ENCODE assay signal across 23 cellular contexts in the genomic region with DNA sequence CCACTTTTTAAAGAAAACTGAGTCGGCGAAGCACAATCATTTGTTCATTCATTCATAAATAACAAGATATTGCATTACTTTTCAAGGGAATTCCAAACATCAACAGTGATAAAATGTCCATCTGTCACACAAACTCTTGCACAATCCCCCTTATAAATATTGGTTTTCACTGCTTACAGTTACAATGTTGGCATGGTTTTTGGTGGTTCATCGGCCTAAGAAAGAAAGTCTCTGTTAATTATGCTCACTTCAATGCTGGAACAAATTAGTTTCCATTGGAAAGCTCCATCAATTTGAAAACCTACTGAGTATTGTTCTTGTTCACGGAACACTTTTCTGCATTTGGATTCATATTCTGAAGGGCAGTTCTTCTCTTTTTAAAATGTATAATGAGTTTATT.
DNase-seq lines count a peak whose midpoint lies in the region; ATAC-seq, FAIRE-seq and TF ChIP-seq lines count a peak whose summit lies in the region.
"Had no signal": no experiment of that assay in that cellular context is flagged by ENCODE, and none has a peak within 500 bp of the region (broad histone marks: within the 10 kb centered on the region; RNA-seq: fewer than 3 reads in every experiment).

No MANE protein-coding gene starts in this region.

- H3K27ac ChIP-seq in K562 (ENCODE audit: extremely low read depth, low read depth, low read length) = no peak overlapping the region
- H3K27ac ChIP-seq: body of pancreas, colonic mucosa, neutrophil had no signal

- H3K4me2 ChIP-seq in K562 (ENCODE audit: insufficient read depth, low read length) = no peak overlapping the region

- no peak for TF ChIP-seq EP300 in K562 (IDR thresholded peaks at IDR 0.05; ENCODE audit: low read length)

- H3K9ac ChIP-seq in K562 (ENCODE audit: insufficient read depth in 1 of 2, low read depth in 2 of 2, low read length in 2 of 2) = no peak overlapping the region

- H3K9me3 Mint-ChIP-seq in activated T-cell treated with anti-CD3 and anti-CD28 coated beads, Interleukin-2, amount 50 U/mL, for 4 hours = peaks cover 3% of the 10 kb centered on the region
- H3K9me3 Mint-ChIP-seq: CD4-positive, alpha-beta T cell had no signal

- no peaks in the 10 kb centered on the region for H3K79me2 ChIP-seq in K562 (ENCODE audit: control insufficient read depth, insufficient read depth, low read length)

- TF ChIP-seq RAD21 in K562 (CRISPR knock-in tag; conservative IDR thresholded peaks at IDR 0.05 in 1 of 2, IDR thresholded peaks at IDR 0.05 in 1 of 2) = no peak

- in situ Hi-C loops in K562 (cut with MboI) = no loop called here

- H3K27me3 Mint-ChIP-seq in activated T-cell treated with anti-CD3 and anti-CD28 coated beads, Interleukin-2, amount 50 U/mL, for 4 hours (ENCODE audit: low read depth) = no peaks in the 10 kb centered on the region
- H3K27me3 Mint-ChIP-seq: activated CD4-positive, alpha-beta memory T cell treated with anti-CD3 and anti-CD28 coated beads, Interleukin-2, amount 10 ng/mL, durations not matched to agents 7 days and 5 days; CD4-positive, alpha-beta T cell had no signal

- no peak for TF ChIP-seq CTCF in K562 (IDR thresholded peaks at IDR 0.05 in 2 of 3, conservative IDR thresholded peaks at IDR 0.05 in 1 of 3; ENCODE audit: insufficient read depth in 2 of 3, low read depth in 1 of 3, low read length in 3 of 3)

- H3K4me3 ChIP-seq in K562 = no peak overlapping the region
- H3K4me3 ChIP-seq: body of pancreas, colonic mucosa had no signal

- H3K9me3 ChIP-seq in K562 (replicated peaks; ENCODE audit: control insufficient read depth, insufficient read depth, low read depth, low read length) = no peaks in the 10 kb centered on the region
- H3K9me3 ChIP-seq: body of pancreas, colonic mucosa, neutrophil had no signal

- H3K4me1 Mint-ChIP-seq in activated T-cell treated with anti-CD3 and anti-CD28 coated beads, Interleukin-2, amount 50 U/mL, for 4 hours (ENCODE audit: low read depth) = peaks cover 22% of the 10 kb centered on the region

- H2AFZ ChIP-seq in K562 (ENCODE audit: low read depth, low read length) = no peak overlapping the region

- H3K27me3 ChIP-seq in K562 (ENCODE audit: control insufficient read depth in 2 of 2, insufficient read depth in 2 of 2, low read length in 2 of 2) = peaks cover 5 to 10% of the 10 kb centered on the region in 2 experiments; a peak in 2 of 5 replicates
- H3K27me3 ChIP-seq: body of pancreas, colonic mucosa, neutrophil had no signal

- FAIRE-seq in K562 (lab: Jason Lieb, UNC) (no peak), HTR-8/SVneo (lab: Jason Lieb, UNC) (no peak)

- CTCF ChIA-PET in K562 (lab: Yijun Ruan, JAX; ENCODE audit: low intra/inter-chr PET ratio) = no interaction called here

- H4K20me1 ChIP-seq in K562 (replicated peaks; ENCODE audit: control insufficient read depth, insufficient read depth, low read length) = no peaks in the 10 kb centered on the region

- 0% methylated on average over 4 of the region's 4 CpGs for WGBS in K562 (ENCODE audit: insufficient coverage, low coverage, missing lambda C conversion rate)

- BruUV-seq in K562 (replicated peaks; lab: Mats Ljungman, UMichigan) = no TSS peak

- peaks cover 17% of the 10 kb centered on the region for H3K36me3 Mint-ChIP-seq in activated T-cell treated with anti-CD3 and anti-CD28 coated beads, Interleukin-2, amount 50 U/mL, for 4 hours (ENCODE audit: insufficient read depth)

- POLR2A ChIA-PET in K562 (lab: Yijun Ruan, JAX) = no interaction called here

- no peaks in the 10 kb centered on the region for H3K4me1 ChIP-seq in K562 (replicated peaks in 1 of 2; ENCODE audit: control insufficient read depth in 2 of 2, insufficient read depth in 2 of 2, low read length in 2 of 2)

- H3K4me3 Mint-ChIP-seq in activated T-cell treated with anti-CD3 and anti-CD28 coated beads, Interleukin-2, amount 50 U/mL, for 4 hours = no peak overlapping the region
- H3K4me3 Mint-ChIP-seq: activated CD4-positive, alpha-beta memory T cell treated with anti-CD3 and anti-CD28 coated beads, Interleukin-2, amount 10 ng/mL, durations not matched to agents 7 days and 5 days; activated naive CD4-positive, alpha-beta T cell treated with anti-CD3 and anti-CD28 coated beads, Interleukin-2, amount 10 ng/mL, durations not matched to agents 7 days and 5 days; CD4-positive, alpha-beta T cell; H9; mesothelial cell of epicardium had no signal

- TF ChIP-seq POLR2A in K562 (conservative IDR thresholded peaks at IDR 0.05) = no peak

- DNase-seq in Ammon's horn (ENCODE audit: low spot score) (peak; percentile 37), M059J (ENCODE audit: low read depth) (peak; percentile 49), K562 (ENCODE audit: extremely low read depth in 1 of 4, low spot score in 3 of 4) (no peak), left lobe of liver (ENCODE audit: low spot score) (no peak), COLO668 (lab: John Stamatoyannopoulos, UW; ENCODE audit: unreplicated experiment) (no peak), occipital lobe (lab: John Stamatoyannopoulos, UW) (no peak), HTR-8/SVneo (ENCODE audit: insufficient read length, low spot score) (no peak)
- no peak for DNase-seq in activated T-cell treated with anti-CD3 and anti-CD28 coated beads, Interleukin-2, amount 50 U/mL, for 4 hours
- DNase-seq: activated CD4-positive, alpha-beta memory T cell treated with anti-CD3 and anti-CD28 coated beads, Interleukin-2, amount 10 ng/mL, durations not matched to agents 7 days and 5 days; activated CD4-positive, CD25-positive, alpha-beta regulatory T cell; activated naive CD4-positive, alpha-beta T cell treated with anti-CD3 and anti-CD28 coated beads, Interleukin-2, amount 10 ng/mL, durations not matched to agents 7 days and 5 days; activated T-cell treated with anti-CD3 and anti-CD28 coated beads, Interleukin-2, amount 50 U/mL, for 1 hour; body of pancreas; CD4-positive, alpha-beta T cell; colonic mucosa; DMS79 treated with DMSO at 0.1 percent for 48 hours; H9; NCI-H2029 treated with DMSO at 0.1 percent for 48 hours; NCI-H526; OCI-M1; retina had no signal

- H3K36me3 ChIP-seq in K562 (ENCODE audit: control insufficient read depth, insufficient read depth, low read length) = no peaks in the 10 kb centered on the region
- H3K36me3 ChIP-seq: colonic mucosa, neutrophil had no signal

- ATAC-seq in K562 (no peak), left lobe of liver (peak; percentile 34)
- ATAC-seq in activated T-cell treated with anti-CD3 and anti-CD28 coated beads, Interleukin-2, amount 50 U/mL, for 4 hours = no peak
- ATAC-seq: body of pancreas had no signal

- no peaks in the 10 kb centered on the region for H3K9me1 ChIP-seq in K562 (ENCODE audit: control insufficient read depth, insufficient read depth, low read length)

- intact Hi-C loops in K562 (cut with micrococcal nuclease) = no loop called here

TF ChIP-seq in K562, 482 proteins besides CTCF, POLR2A, EP300 and RAD21:
- TF ChIP-seq ZFX (CRISPR knock-in tag; IDR thresholded peaks at IDR 0.05) = no peak
- TF ChIP-seq, protein P1, sequence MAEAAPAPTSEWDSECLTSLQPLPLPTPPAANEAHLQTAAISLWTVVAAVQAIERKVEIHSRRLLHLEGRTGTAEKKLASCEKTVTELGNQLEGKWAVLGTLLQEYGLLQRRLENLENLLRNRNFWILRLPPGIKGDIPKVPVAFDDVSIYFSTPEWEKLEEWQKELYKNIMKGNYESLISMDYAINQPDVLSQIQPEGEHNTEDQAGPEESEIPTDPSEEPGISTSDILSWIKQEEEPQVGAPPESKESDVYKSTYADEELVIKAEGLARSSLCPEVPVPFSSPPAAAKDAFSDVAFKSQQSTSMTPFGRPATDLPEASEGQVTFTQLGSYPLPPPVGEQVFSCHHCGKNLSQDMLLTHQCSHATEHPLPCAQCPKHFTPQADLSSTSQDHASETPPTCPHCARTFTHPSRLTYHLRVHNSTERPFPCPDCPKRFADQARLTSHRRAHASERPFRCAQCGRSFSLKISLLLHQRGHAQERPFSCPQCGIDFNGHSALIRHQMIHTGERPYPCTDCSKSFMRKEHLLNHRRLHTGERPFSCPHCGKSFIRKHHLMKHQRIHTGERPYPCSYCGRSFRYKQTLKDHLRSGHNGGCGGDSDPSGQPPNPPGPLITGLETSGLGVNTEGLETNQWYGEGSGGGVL (CRISPR knock-in tag; IDR thresholded peaks at IDR 0.05) = no peak
- no peak for TF ChIP-seq MXD1 (CRISPR knock-in tag; IDR thresholded peaks at IDR 0.05; ENCODE audit: borderline replicate concordance, poor library complexity, severe bottlenecking)
- TF ChIP-seq CBFA2T2 (conservative IDR thresholded peaks at IDR 0.05) = no peak
- TF ChIP-seq, protein P2, sequence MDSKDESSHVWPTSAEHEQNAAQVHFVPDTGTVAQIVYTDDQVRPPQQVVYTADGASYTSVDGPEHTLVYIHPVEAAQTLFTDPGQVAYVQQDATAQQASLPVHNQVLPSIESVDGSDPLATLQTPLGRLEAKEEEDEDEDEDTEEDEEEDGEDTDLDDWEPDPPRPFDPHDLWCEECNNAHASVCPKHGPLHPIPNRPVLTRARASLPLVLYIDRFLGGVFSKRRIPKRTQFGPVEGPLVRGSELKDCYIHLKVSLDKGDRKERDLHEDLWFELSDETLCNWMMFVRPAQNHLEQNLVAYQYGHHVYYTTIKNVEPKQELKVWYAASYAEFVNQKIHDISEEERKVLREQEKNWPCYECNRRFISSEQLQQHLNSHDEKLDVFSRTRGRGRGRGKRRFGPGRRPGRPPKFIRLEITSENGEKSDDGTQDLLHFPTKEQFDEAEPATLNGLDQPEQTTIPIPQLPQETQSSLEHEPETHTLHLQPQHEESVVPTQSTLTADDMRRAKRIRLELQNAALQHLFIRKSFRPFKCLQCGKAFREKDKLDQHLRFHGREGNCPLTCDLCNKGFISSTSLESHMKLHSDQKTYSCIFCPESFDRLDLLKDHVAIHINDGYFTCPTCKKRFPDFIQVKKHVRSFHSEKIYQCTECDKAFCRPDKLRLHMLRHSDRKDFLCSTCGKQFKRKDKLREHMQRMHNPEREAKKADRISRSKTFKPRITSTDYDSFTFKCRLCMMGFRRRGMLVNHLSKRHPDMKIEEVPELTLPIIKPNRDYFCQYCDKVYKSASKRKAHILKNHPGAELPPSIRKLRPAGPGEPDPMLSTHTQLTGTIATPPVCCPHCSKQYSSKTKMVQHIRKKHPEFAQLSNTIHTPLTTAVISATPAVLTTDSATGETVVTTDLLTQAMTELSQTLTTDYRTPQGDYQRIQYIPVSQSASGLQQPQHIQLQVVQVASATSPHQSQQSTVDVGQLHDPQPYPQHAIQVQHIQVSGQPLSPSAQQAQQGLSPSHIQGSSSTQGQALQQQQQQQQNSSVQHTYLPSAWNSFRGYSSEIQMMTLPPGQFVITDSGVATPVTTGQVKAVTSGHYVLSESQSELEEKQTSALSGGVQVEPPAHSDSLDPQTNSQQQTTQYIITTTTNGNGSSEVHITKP (IDR thresholded peaks at IDR 0.05; ENCODE audit: partially characterized antibody) = no peak
- TF ChIP-seq CEBPB (tag; IDR thresholded peaks at IDR 0.05) = peak; percentile 38
- no peak for TF ChIP-seq ELF1 (tag; IDR thresholded peaks at IDR 0.05)
- TF ChIP-seq SP2 (IDR thresholded peaks at IDR 0.05; ENCODE audit: extremely low read depth, low read depth, low read length, poor library complexity, severe bottlenecking) = no peak
TF ChIP-seq in K562: peak in this region for 1.

Comparison
In these comparisons a context has a peak if more than half of its experiments do, and no peak if none do; other contexts are left out.
1. DNase-seq: peak in Ammon's horn (single experiment) and M059J (single experiment); none in K562 (0 of 4), left lobe of liver (single experiment), activated T-cell treated with anti-CD3 and anti-CD28 coated beads, Interleukin-2, amount 50 U/mL, for 4 hours (single experiment), COLO668 (single experiment), occipital lobe (single experiment) and HTR-8/SVneo (single experiment).